1 cellular context compared by ENCODE assay signal in the genomic region with DNA sequence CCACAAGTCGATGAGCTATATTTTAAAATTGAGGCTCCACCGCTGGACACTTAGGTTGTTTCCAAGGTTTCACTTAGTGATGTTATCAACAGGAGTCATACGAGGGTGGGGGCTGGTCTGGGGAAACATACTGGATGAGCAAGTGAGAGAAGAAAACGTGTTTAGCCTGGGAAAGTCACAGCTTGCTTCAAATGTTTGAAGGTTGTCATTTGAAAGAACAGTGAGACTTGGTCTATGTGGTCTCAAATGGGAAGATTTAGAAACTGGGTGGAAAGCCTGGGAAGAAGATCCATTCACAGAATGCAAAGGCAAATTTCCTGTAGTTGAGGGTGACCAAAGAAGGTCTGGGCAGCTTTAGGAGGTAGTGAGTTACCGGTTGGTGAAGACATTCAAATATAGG.
A peak's percentile ranks its signal among the peaks of the same experiment; 100 is the strongest.
TF ChIP-seq lines count a peak whose summit lies in the region.

No MANE protein-coding gene starts in this region.

TF ChIP-seq in K562, 482 proteins besides CTCF, POLR2A, EP300 and RAD21 (continued from another document and continues in another):
- TF ChIP-seq, protein P1, sequence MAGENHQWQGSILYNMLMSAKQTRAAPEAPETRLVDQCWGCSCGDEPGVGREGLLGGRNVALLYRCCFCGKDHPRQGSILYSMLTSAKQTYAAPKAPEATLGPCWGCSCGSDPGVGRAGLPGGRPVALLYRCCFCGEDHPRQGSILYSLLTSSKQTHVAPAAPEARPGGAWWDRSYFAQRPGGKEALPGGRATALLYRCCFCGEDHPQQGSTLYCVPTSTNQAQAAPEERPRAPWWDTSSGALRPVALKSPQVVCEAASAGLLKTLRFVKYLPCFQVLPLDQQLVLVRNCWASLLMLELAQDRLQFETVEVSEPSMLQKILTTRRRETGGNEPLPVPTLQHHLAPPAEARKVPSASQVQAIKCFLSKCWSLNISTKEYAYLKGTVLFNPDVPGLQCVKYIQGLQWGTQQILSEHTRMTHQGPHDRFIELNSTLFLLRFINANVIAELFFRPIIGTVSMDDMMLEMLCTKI (IDR thresholded peaks at IDR 0.05; ENCODE audit: partially characterized antibody), result no peak
- TF ChIP-seq ATF1 (CRISPR knock-in tag; IDR thresholded peaks at IDR 0.05), result no peak
- TF ChIP-seq ATF1 (tag; IDR thresholded peaks at IDR 0.05), result peak; percentile 8; the same call in 1 of the 2 replicates
- TF ChIP-seq, protein P2, sequence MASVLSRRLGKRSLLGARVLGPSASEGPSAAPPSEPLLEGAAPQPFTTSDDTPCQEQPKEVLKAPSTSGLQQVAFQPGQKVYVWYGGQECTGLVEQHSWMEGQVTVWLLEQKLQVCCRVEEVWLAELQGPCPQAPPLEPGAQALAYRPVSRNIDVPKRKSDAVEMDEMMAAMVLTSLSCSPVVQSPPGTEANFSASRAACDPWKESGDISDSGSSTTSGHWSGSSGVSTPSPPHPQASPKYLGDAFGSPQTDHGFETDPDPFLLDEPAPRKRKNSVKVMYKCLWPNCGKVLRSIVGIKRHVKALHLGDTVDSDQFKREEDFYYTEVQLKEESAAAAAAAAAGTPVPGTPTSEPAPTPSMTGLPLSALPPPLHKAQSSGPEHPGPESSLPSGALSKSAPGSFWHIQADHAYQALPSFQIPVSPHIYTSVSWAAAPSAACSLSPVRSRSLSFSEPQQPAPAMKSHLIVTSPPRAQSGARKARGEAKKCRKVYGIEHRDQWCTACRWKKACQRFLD (CRISPR knock-in tag; IDR thresholded peaks at IDR 0.05), result 0 out of 2 replicates have a peak, but pooled peaks have one; percentile 40
- peak; percentile 57; the same call in 1 of the 2 replicates for TF ChIP-seq LEF1 (IDR thresholded peaks at IDR 0.05)
- no peak for TF ChIP-seq TBL1XR1 (IDR thresholded peaks at IDR 0.05; ENCODE audit: low read length in 2 of 2)
- TF ChIP-seq, protein P3, sequence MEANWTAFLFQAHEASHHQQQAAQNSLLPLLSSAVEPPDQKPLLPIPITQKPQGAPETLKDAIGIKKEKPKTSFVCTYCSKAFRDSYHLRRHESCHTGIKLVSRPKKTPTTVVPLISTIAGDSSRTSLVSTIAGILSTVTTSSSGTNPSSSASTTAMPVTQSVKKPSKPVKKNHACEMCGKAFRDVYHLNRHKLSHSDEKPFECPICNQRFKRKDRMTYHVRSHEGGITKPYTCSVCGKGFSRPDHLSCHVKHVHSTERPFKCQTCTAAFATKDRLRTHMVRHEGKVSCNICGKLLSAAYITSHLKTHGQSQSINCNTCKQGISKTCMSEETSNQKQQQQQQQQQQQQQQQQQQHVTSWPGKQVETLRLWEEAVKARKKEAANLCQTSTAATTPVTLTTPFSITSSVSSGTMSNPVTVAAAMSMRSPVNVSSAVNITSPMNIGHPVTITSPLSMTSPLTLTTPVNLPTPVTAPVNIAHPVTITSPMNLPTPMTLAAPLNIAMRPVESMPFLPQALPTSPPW (CRISPR knock-in tag; IDR thresholded peaks at IDR 0.05), result peak; percentile 61
- TF ChIP-seq, protein P4, sequence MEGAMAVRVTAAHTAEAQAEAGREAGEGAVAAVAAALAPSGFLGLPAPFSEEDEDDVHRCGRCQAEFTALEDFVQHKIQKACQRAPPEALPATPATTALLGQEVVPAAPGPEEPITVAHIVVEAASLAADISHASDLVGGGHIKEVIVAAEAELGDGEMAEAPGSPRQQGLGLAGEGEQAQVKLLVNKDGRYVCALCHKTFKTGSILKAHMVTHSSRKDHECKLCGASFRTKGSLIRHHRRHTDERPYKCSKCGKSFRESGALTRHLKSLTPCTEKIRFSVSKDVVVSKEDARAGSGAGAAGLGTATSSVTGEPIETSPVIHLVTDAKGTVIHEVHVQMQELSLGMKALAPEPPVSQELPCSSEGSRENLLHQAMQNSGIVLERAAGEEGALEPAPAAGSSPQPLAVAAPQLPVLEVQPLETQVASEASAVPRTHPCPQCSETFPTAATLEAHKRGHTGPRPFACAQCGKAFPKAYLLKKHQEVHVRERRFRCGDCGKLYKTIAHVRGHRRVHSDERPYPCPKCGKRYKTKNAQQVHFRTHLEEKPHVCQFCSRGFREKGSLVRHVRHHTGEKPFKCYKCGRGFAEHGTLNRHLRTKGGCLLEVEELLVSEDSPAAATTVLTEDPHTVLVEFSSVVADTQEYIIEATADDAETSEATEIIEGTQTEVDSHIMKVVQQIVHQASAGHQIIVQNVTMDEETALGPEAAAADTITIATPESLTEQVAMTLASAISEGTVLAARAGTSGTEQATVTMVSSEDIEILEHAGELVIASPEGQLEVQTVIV (CRISPR knock-in tag; IDR thresholded peaks at IDR 0.05; ENCODE audit: borderline replicate concordance), result no peak
- TF ChIP-seq LCOR (CRISPR knock-in tag; IDR thresholded peaks at IDR 0.05), result peak; percentile 57; the same call in 1 of the 2 replicates
- no peak for TF ChIP-seq ARHGAP35 (IDR thresholded peaks at IDR 0.05; ENCODE audit: partially characterized antibody)
- no peak for TF ChIP-seq ZNF318 (IDR thresholded peaks at IDR 0.05; ENCODE audit: borderline replicate concordance in 1 of 2, low read depth in 1 of 2)
- TF ChIP-seq HDAC8 (tag; IDR thresholded peaks at IDR 0.05), result no peak
- TF ChIP-seq TEAD4 (IDR thresholded peaks at IDR 0.05; ENCODE audit: low read length), result no peak; the same call in 1 of the 2 replicates
- TF ChIP-seq TEAD4 (CRISPR knock-in tag; IDR thresholded peaks at IDR 0.05; ENCODE audit: borderline replicate concordance), result no peak
- TF ChIP-seq YY1 (IDR thresholded peaks at IDR 0.05; ENCODE audit: borderline replicate concordance in 1 of 3, control insufficient read depth in 1 of 3, extremely low read depth in 1 of 3, insufficient read depth in 3 of 3, insufficient read length in 1 of 3, insufficient replicate concordance in 2 of 3, low read depth in 1 of 3, low read length in 2 of 3), result no peak
- no peak for TF ChIP-seq CC2D1A (IDR thresholded peaks at IDR 0.05)
- no peak for TF ChIP-seq HNRNPUL1 (IDR thresholded peaks at IDR 0.05; ENCODE audit: low read length)
- peak; percentile 85 for TF ChIP-seq FOXJ2 (tag; IDR thresholded peaks at IDR 0.05)
- no peak for TF ChIP-seq MXD1 (CRISPR knock-in tag; IDR thresholded peaks at IDR 0.05; ENCODE audit: borderline replicate concordance, poor library complexity, severe bottlenecking)
- TF ChIP-seq DDX20 (tag; IDR thresholded peaks at IDR 0.05; ENCODE audit: low read depth), result no peak
- TF ChIP-seq ZBTB12 (CRISPR knock-in tag; IDR thresholded peaks at IDR 0.05), result no peak
- 0 out of 2 replicates have a peak, but pooled peaks have one; percentile 16 for TF ChIP-seq CXXC5 (CRISPR knock-in tag; IDR thresholded peaks at IDR 0.05)
- no peak for TF ChIP-seq RUNX1 (IDR thresholded peaks at IDR 0.05; ENCODE audit: low read depth)
- peak; percentile 55; the same call in 1 of the 2 replicates for TF ChIP-seq JUN (IDR thresholded peaks at IDR 0.05; ENCODE audit: borderline replicate concordance, low read depth, low read length)
- TF ChIP-seq JUN (CRISPR knock-in tag; IDR thresholded peaks at IDR 0.05; ENCODE audit: borderline replicate concordance), result no peak
- no peak for TF ChIP-seq CBFA2T3 (IDR thresholded peaks at IDR 0.05)
- TF ChIP-seq FOS (IDR thresholded peaks at IDR 0.05; ENCODE audit: extremely low read depth, insufficient read length), result no peak
- no peak for TF ChIP-seq ETV5 (CRISPR knock-in tag; IDR thresholded peaks at IDR 0.05; ENCODE audit: low read depth)
- TF ChIP-seq, protein P5, sequence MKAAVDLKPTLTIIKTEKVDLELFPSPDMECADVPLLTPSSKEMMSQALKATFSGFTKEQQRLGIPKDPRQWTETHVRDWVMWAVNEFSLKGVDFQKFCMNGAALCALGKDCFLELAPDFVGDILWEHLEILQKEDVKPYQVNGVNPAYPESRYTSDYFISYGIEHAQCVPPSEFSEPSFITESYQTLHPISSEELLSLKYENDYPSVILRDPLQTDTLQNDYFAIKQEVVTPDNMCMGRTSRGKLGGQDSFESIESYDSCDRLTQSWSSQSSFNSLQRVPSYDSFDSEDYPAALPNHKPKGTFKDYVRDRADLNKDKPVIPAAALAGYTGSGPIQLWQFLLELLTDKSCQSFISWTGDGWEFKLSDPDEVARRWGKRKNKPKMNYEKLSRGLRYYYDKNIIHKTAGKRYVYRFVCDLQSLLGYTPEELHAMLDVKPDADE (conservative IDR thresholded peaks at IDR 0.05; ENCODE audit: control insufficient read depth, low read depth, low read length), result no peak
- TF ChIP-seq MAFF (IDR thresholded peaks at IDR 0.05; ENCODE audit: low read length), result no peak
- TF ChIP-seq, protein P6, sequence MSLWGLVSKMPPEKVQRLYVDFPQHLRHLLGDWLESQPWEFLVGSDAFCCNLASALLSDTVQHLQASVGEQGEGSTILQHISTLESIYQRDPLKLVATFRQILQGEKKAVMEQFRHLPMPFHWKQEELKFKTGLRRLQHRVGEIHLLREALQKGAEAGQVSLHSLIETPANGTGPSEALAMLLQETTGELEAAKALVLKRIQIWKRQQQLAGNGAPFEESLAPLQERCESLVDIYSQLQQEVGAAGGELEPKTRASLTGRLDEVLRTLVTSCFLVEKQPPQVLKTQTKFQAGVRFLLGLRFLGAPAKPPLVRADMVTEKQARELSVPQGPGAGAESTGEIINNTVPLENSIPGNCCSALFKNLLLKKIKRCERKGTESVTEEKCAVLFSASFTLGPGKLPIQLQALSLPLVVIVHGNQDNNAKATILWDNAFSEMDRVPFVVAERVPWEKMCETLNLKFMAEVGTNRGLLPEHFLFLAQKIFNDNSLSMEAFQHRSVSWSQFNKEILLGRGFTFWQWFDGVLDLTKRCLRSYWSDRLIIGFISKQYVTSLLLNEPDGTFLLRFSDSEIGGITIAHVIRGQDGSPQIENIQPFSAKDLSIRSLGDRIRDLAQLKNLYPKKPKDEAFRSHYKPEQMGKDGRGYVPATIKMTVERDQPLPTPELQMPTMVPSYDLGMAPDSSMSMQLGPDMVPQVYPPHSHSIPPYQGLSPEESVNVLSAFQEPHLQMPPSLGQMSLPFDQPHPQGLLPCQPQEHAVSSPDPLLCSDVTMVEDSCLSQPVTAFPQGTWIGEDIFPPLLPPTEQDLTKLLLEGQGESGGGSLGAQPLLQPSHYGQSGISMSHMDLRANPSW (CRISPR knock-in tag; IDR thresholded peaks at IDR 0.05), result no peak
- no peak for TF ChIP-seq KAT7 (CRISPR knock-in tag; IDR thresholded peaks at IDR 0.05; ENCODE audit: borderline replicate concordance)
- TF ChIP-seq CGGBP1 (CRISPR knock-in tag; IDR thresholded peaks at IDR 0.05), result no peak
- no peak for TF ChIP-seq HCFC1 (IDR thresholded peaks at IDR 0.05; ENCODE audit: low read depth, low read length)
